Comparison of ENCODE assay signal across 8 cellular contexts in the genomic region with DNA sequence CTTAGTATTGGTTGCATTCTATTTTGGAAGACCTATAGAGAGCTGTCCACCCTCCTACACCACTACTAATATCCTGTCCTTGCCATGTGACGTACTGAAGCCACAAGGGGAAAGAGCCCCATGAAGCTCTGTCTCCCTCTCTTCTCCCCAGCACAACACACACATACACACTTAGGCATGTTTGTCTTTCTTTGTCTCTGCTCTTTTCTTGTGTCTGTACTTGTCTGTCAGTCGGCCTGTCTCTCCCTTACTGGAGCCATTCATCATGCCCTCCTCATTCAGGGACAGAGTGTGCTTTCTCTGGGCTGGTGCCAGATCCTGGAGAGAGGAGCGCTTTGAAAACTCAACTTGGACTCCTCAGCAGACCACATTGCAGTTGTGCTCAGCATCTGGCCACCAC. TPM values are rescaled to one million over a fixed set of nuclear protein-coding genes. Genes with fewer than 3 reads are reported as not detected.
DNase-seq lines count a peak whose midpoint lies in the region; ATAC-seq and TF ChIP-seq lines count a peak whose summit lies in the region.

No MANE protein-coding gene starts in this region.

- no peaks in the 10 kb centered on the region for H3K9me3 Mint-ChIP-seq in CD4-positive, CD25-positive, alpha-beta regulatory T cell
- no peaks in the 10 kb centered on the region for H3K9me3 Mint-ChIP-seq in nephron progenitor cell

- no peaks in the 10 kb centered on the region for H3K9me3 ChIP-seq in CD4-positive, CD25-positive, alpha-beta regulatory T cell (ENCODE audit: control insufficient read depth in 2 of 2, low read length in 2 of 2)
- no peaks in the 10 kb centered on the region for H3K9me3 ChIP-seq in OCI-LY7 (ENCODE audit: low read length)

- peaks cover 28% of the 10 kb centered on the region for H3K36me3 ChIP-seq in CD4-positive, CD25-positive, alpha-beta regulatory T cell (ENCODE audit: control insufficient read depth, insufficient read depth, low read length)
- H3K36me3 ChIP-seq in OCI-LY7 (ENCODE audit: insufficient read depth, low read length), result peaks cover 28% of the 10 kb centered on the region

- H3K4me1 Mint-ChIP-seq in CD4-positive, CD25-positive, alpha-beta regulatory T cell, result peaks cover 38 to 99% (median 85%) of the 10 kb centered on the region in 4 donors
- peaks cover 77% of the 10 kb centered on the region for H3K4me1 Mint-ChIP-seq in nephron progenitor cell

- POLR2A ChIA-PET in RWPE1 (lab: Yijun Ruan, JAX; ENCODE audit: low non-redundant PET), result no interaction called here
- POLR2A ChIA-PET in OCI-LY7 (lab: Charles Lee), result interaction anchor here (0.8 to 1.0 kb wide), 2 partner anchors 8 to 14 kb away, joined by 3 to 4 read pairs; no protein-coding TSS in a partner anchor

- ATAC-seq in CD4-positive, CD25-positive, alpha-beta regulatory T cell (ENCODE audit: low read depth in 2 of 2), result no peak
- peak; percentile 82 for ATAC-seq in esophagus mucosa

- no peaks in the 10 kb centered on the region; the same call in 1 of the 2 replicates for H4K20me1 ChIP-seq in OCI-LY7 (ENCODE audit: insufficient read depth, low read length)

- TF ChIP-seq CTCF in RWPE1 (conservative IDR thresholded peaks at IDR 0.05; ENCODE audit: low read depth) (no peak), nephron progenitor cell (IDR thresholded peaks at IDR 0.05) (no peak), OCI-LY7 (conservative IDR thresholded peaks at IDR 0.05; ENCODE audit: low read length) (no peak)

- DNase-seq in CD4-positive, CD25-positive, alpha-beta regulatory T cell, result no peak
- DNase-seq in RWPE1 (ENCODE audit: low spot score) (peak; percentile 55), nephron progenitor cell (no peak), AG08396 (ENCODE audit: low spot score) (no peak), NCI-H526 treated with DMSO at 0.1 percent for 48 hours (lab: John Stamatoyannopoulos, UW) (no peak), OCI-LY7 (ENCODE audit: low spot score) (no peak), germinal center (ENCODE audit: low spot score) (no peak)

- H3K79me2 ChIP-seq in OCI-LY7 (ENCODE audit: insufficient read depth, low read depth, low read length), result no peaks in the 10 kb centered on the region

- peaks cover 99% of the 10 kb centered on the region for H3K4me1 ChIP-seq in CD4-positive, CD25-positive, alpha-beta regulatory T cell (ENCODE audit: control insufficient read depth, insufficient read depth, low read length, poor library complexity, severe bottlenecking)
- H3K4me1 ChIP-seq in OCI-LY7 (ENCODE audit: insufficient read depth, low read length, poor library complexity, severe bottlenecking), result no peaks in the 10 kb centered on the region

- H3K27ac ChIP-seq in CD4-positive, CD25-positive, alpha-beta regulatory T cell (ENCODE audit: insufficient read depth, low read length, poor library complexity, severe bottlenecking), result peak overlapping the region; percentile 26
- peak overlapping the region; percentile 78 for H3K27ac ChIP-seq in RWPE1
- no peak overlapping the region for H3K27ac ChIP-seq in OCI-LY7 (ENCODE audit: low read depth, low read length, poor library complexity, severe bottlenecking)

- no peaks in the 10 kb centered on the region for H3K27me3 ChIP-seq in CD4-positive, CD25-positive, alpha-beta regulatory T cell (ENCODE audit: control insufficient read depth, insufficient read depth, low read length)

- CTCF ChIA-PET in RWPE1 (lab: Yijun Ruan, JAX), result no interaction called here
- CTCF ChIA-PET in OCI-LY7 (lab: Charles Lee; ENCODE audit: unreplicated experiment), result no interaction called here

- BruUV-seq in OCI-LY7 (replicated peaks; lab: Mats Ljungman, UMichigan), result no TSS peak

- H3K27ac Mint-ChIP-seq in CD4-positive, CD25-positive, alpha-beta regulatory T cell, result peak overlapping the region; percentile 79 to 81 (median 81)
- H3K27ac Mint-ChIP-seq in nephron progenitor cell, result peak overlapping the region; percentile 1

- intact Hi-C loops in OCI-LY7 (cut with micrococcal nuclease; ENCODE audit: unreplicated experiment), result no loop called here

- H3K27me3 Mint-ChIP-seq in CD4-positive, CD25-positive, alpha-beta regulatory T cell, result no peaks in the 10 kb centered on the region
- H3K27me3 Mint-ChIP-seq in nephron progenitor cell (ENCODE audit: low read depth, poor library complexity), result no peaks in the 10 kb centered on the region

- H3K4me3 Mint-ChIP-seq in CD4-positive, CD25-positive, alpha-beta regulatory T cell, result peak overlapping the region in 3 of 4 donors; percentile 70 to 87 (median 70)
- no peak overlapping the region for H3K4me3 Mint-ChIP-seq in nephron progenitor cell

- peaks cover 40% of the 10 kb centered on the region for H3K36me3 Mint-ChIP-seq in CD4-positive, CD25-positive, alpha-beta regulatory T cell
- H3K36me3 Mint-ChIP-seq in nephron progenitor cell (ENCODE audit: low read depth), result peaks cover 24% of the 10 kb centered on the region

- no peak overlapping the region for H2AFZ ChIP-seq in OCI-LY7 (ENCODE audit: low read length)

- no peak overlapping the region for H3K4me2 ChIP-seq in OCI-LY7 (ENCODE audit: low read length)

- peak overlapping the region; percentile 45 for H3K4me3 ChIP-seq in CD4-positive, CD25-positive, alpha-beta regulatory T cell (ENCODE audit: low read depth, low read length)
- no peak overlapping the region for H3K4me3 ChIP-seq in OCI-LY7 (ENCODE audit: low read depth, low read length, poor library complexity, severe bottlenecking)

- no peaks in the 10 kb centered on the region for H3K9me2 ChIP-seq in OCI-LY7 (ENCODE audit: insufficient read depth, low read length)

RNA-seq across cellular contexts. Expression of a gene that starts 47.6 kb away (rescaled TPM):
- 86.7 TPM for total RNA-seq in CD4-positive, CD25-positive, alpha-beta regulatory T cell
- polyA plus RNA-seq in CD4-positive, CD25-positive, alpha-beta regulatory T cell, result 100 to 1,000 TPM; 119 to 139 (median 124) TPM
- total RNA-seq in esophagus mucosa (63.8 TPM), OCI-LY7 (2022) (93.6 and 106 TPM in 2 replicates)
- 65.2 and 74.1 TPM in 2 replicates for total RNA-seq in OCI-LY7 (2014; rRNA removed; shearing (Covaris generic))
